Comparison of ENCODE assay signal across 1 cellular context in the genomic region with DNA sequence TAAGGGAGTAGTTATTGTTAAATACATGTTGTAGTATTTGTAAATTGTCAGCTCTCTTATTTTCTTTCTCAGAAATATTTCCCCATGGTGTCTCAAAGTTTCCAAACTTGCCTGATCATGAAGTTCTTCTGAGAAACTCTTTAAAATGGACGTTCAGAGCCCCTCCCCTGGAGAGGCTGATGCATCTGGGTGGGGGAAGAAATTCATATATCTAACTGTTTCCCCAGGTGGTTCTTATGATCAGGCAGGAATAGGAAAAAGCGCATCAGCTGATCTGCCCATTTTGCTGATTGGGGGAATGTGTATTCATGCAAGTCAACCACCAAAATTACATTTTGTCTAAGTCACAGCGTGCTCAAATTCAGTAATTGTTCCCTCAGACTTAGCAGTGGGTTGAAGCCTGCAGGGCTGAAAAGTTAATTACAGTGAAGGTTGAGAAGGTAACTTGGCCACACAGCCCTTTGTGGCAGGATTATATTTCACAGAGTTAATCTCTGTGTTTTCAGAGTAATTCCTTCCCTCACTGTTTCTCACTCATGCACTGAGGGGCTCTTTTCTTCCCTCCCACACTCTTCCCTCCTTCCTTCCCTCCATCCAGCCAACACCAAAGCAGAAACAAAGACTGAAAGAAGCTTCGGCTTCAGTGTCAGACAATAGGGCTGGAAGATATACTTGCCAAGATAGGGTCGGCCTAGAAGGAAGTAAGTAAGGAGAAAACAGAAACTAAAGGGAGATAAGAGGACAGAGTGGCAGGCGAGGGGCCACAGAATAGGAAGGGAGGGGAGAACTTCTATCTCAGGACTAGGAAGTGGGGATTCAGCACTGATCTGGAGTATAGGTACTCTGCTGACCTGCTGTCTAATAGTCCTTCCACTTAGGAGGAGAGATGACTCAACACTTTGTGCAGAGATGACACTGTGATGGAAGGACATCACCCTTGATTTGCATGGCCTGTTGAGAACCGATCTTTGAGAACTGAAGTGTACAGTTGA.
A peak's percentile ranks its signal among the peaks of the same experiment; 100 is the strongest.
TF ChIP-seq lines count a peak whose summit lies in the region.

No MANE protein-coding gene starts in this region.

TF ChIP-seq in K562, 482 proteins besides CTCF, POLR2A, EP300 and RAD21 (continued from another document and continues in another):
- peak; percentile 73 for TF ChIP-seq ARID1B (IDR thresholded peaks at IDR 0.05)
- peak; percentile 52; the same call in 1 of the 2 replicates for TF ChIP-seq HDAC2 (IDR thresholded peaks at IDR 0.05)
- no peak for TF ChIP-seq POLR2AphosphoS2 (IDR thresholded peaks at IDR 0.05; ENCODE audit: low read length)
- peak; percentile 33; the same call in 1 of the 2 replicates for TF ChIP-seq MTA2 (IDR thresholded peaks at IDR 0.05; ENCODE audit: low read depth)
- peak; percentile 96 for TF ChIP-seq MAFG (tag; conservative IDR thresholded peaks at IDR 0.05)
- TF ChIP-seq MBD2 (IDR thresholded peaks at IDR 0.05; ENCODE audit: borderline replicate concordance, low read depth): 0 out of 2 replicates have a peak, but pooled peaks have one; percentile 17
- peak in 1 of 2 experiments; percentile 65; a peak in 2 of 4 replicates for TF ChIP-seq HDAC1 (IDR thresholded peaks at IDR 0.05)
- TF ChIP-seq EHMT2 (IDR thresholded peaks at IDR 0.05): peak; percentile 55; the same call in 1 of the 2 replicates
- peak in 1 of 3 experiments; percentile 38 for TF ChIP-seq YY1 (IDR thresholded peaks at IDR 0.05; ENCODE audit: borderline replicate concordance in 1 of 3, control insufficient read depth in 1 of 3, extremely low read depth in 1 of 3, insufficient read depth in 3 of 3, insufficient read length in 1 of 3, insufficient replicate concordance in 2 of 3, low read depth in 1 of 3, low read length in 2 of 3)
- TF ChIP-seq, protein P1, sequence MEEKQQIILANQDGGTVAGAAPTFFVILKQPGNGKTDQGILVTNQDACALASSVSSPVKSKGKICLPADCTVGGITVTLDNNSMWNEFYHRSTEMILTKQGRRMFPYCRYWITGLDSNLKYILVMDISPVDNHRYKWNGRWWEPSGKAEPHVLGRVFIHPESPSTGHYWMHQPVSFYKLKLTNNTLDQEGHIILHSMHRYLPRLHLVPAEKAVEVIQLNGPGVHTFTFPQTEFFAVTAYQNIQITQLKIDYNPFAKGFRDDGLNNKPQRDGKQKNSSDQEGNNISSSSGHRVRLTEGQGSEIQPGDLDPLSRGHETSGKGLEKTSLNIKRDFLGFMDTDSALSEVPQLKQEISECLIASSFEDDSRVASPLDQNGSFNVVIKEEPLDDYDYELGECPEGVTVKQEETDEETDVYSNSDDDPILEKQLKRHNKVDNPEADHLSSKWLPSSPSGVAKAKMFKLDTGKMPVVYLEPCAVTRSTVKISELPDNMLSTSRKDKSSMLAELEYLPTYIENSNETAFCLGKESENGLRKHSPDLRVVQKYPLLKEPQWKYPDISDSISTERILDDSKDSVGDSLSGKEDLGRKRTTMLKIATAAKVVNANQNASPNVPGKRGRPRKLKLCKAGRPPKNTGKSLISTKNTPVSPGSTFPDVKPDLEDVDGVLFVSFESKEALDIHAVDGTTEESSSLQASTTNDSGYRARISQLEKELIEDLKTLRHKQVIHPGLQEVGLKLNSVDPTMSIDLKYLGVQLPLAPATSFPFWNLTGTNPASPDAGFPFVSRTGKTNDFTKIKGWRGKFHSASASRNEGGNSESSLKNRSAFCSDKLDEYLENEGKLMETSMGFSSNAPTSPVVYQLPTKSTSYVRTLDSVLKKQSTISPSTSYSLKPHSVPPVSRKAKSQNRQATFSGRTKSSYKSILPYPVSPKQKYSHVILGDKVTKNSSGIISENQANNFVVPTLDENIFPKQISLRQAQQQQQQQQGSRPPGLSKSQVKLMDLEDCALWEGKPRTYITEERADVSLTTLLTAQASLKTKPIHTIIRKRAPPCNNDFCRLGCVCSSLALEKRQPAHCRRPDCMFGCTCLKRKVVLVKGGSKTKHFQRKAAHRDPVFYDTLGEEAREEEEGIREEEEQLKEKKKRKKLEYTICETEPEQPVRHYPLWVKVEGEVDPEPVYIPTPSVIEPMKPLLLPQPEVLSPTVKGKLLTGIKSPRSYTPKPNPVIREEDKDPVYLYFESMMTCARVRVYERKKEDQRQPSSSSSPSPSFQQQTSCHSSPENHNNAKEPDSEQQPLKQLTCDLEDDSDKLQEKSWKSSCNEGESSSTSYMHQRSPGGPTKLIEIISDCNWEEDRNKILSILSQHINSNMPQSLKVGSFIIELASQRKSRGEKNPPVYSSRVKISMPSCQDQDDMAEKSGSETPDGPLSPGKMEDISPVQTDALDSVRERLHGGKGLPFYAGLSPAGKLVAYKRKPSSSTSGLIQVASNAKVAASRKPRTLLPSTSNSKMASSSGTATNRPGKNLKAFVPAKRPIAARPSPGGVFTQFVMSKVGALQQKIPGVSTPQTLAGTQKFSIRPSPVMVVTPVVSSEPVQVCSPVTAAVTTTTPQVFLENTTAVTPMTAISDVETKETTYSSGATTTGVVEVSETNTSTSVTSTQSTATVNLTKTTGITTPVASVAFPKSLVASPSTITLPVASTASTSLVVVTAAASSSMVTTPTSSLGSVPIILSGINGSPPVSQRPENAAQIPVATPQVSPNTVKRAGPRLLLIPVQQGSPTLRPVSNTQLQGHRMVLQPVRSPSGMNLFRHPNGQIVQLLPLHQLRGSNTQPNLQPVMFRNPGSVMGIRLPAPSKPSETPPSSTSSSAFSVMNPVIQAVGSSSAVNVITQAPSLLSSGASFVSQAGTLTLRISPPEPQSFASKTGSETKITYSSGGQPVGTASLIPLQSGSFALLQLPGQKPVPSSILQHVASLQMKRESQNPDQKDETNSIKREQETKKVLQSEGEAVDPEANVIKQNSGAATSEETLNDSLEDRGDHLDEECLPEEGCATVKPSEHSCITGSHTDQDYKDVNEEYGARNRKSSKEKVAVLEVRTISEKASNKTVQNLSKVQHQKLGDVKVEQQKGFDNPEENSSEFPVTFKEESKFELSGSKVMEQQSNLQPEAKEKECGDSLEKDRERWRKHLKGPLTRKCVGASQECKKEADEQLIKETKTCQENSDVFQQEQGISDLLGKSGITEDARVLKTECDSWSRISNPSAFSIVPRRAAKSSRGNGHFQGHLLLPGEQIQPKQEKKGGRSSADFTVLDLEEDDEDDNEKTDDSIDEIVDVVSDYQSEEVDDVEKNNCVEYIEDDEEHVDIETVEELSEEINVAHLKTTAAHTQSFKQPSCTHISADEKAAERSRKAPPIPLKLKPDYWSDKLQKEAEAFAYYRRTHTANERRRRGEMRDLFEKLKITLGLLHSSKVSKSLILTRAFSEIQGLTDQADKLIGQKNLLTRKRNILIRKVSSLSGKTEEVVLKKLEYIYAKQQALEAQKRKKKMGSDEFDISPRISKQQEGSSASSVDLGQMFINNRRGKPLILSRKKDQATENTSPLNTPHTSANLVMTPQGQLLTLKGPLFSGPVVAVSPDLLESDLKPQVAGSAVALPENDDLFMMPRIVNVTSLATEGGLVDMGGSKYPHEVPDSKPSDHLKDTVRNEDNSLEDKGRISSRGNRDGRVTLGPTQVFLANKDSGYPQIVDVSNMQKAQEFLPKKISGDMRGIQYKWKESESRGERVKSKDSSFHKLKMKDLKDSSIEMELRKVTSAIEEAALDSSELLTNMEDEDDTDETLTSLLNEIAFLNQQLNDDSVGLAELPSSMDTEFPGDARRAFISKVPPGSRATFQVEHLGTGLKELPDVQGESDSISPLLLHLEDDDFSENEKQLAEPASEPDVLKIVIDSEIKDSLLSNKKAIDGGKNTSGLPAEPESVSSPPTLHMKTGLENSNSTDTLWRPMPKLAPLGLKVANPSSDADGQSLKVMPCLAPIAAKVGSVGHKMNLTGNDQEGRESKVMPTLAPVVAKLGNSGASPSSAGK (IDR thresholded peaks at IDR 0.05): peak; percentile 18; the same call in 1 of the 2 replicates
- no peak for TF ChIP-seq BCL6 (CRISPR knock-in tag; IDR thresholded peaks at IDR 0.05)
- TF ChIP-seq ZEB2 (IDR thresholded peaks at IDR 0.05): peak; percentile 70
- peak; percentile 35 for TF ChIP-seq CCNT2 (IDR thresholded peaks at IDR 0.05; ENCODE audit: borderline replicate concordance, extremely low read depth, insufficient read length, low read depth, low read length)
- peak; percentile 84 for TF ChIP-seq BACH1 (tag; IDR thresholded peaks at IDR 0.05)
- no peak for TF ChIP-seq ZNF324 (CRISPR knock-in tag; IDR thresholded peaks at IDR 0.05)
- TF ChIP-seq GATA2 (CRISPR knock-in tag; IDR thresholded peaks at IDR 0.05): peak; percentile 27; the same call in 1 of the 2 replicates
- TF ChIP-seq EP400 (IDR thresholded peaks at IDR 0.05): 0 out of 2 replicates have a peak, but pooled peaks have one; percentile 15
- TF ChIP-seq MYC (IDR thresholded peaks at IDR 0.05; ENCODE audit: low read depth, low read length): no peak
- no peak for TF ChIP-seq MYC (CRISPR knock-in tag; IDR thresholded peaks at IDR 0.05; ENCODE audit: borderline replicate concordance, low read depth)
- TF ChIP-seq, protein P2, sequence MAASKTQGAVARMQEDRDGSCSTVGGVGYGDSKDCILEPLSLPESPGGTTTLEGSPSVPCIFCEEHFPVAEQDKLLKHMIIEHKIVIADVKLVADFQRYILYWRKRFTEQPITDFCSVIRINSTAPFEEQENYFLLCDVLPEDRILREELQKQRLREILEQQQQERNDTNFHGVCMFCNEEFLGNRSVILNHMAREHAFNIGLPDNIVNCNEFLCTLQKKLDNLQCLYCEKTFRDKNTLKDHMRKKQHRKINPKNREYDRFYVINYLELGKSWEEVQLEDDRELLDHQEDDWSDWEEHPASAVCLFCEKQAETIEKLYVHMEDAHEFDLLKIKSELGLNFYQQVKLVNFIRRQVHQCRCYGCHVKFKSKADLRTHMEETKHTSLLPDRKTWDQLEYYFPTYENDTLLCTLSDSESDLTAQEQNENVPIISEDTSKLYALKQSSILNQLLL (CRISPR knock-in tag; IDR thresholded peaks at IDR 0.05; ENCODE audit: borderline replicate concordance): no peak
- TF ChIP-seq NFE2L1 (tag; IDR thresholded peaks at IDR 0.05; ENCODE audit: borderline replicate concordance, low read depth): peak; percentile 84
- peak; percentile 85; the same call in 1 of the 2 replicates for TF ChIP-seq CTBP1 (IDR thresholded peaks at IDR 0.05; ENCODE audit: borderline replicate concordance)
- TF ChIP-seq, protein P3, sequence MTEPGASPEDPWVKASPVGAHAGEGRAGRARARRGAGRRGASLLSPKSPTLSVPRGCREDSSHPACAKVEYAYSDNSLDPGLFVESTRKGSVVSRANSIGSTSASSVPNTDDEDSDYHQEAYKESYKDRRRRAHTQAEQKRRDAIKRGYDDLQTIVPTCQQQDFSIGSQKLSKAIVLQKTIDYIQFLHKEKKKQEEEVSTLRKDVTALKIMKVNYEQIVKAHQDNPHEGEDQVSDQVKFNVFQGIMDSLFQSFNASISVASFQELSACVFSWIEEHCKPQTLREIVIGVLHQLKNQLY (CRISPR knock-in tag; conservative IDR thresholded peaks at IDR 0.05): no peak
- peak; percentile 94 for TF ChIP-seq ZBTB17 (CRISPR knock-in tag; IDR thresholded peaks at IDR 0.05)
- peak; percentile 52 for TF ChIP-seq RBBP5 (IDR thresholded peaks at IDR 0.05; ENCODE audit: borderline replicate concordance, insufficient read depth, low read length, poor library complexity, severe bottlenecking)
- TF ChIP-seq, protein P4, sequence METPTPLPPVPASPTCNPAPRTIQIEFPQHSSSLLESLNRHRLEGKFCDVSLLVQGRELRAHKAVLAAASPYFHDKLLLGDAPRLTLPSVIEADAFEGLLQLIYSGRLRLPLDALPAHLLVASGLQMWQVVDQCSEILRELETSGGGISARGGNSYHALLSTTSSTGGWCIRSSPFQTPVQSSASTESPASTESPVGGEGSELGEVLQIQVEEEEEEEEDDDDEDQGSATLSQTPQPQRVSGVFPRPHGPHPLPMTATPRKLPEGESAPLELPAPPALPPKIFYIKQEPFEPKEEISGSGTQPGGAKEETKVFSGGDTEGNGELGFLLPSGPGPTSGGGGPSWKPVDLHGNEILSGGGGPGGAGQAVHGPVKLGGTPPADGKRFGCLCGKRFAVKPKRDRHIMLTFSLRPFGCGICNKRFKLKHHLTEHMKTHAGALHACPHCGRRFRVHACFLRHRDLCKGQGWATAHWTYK (CRISPR knock-in tag; IDR thresholded peaks at IDR 0.05): peak; percentile 19; the same call in 1 of the 2 replicates
- peak; percentile 34; the same call in 1 of the 2 replicates for TF ChIP-seq PHF8 (IDR thresholded peaks at IDR 0.05; ENCODE audit: borderline replicate concordance, low read length)
- TF ChIP-seq SOX6 (IDR thresholded peaks at IDR 0.05): peak; percentile 93
- TF ChIP-seq TCF3 (CRISPR knock-in tag; IDR thresholded peaks at IDR 0.05): 0 out of 2 replicates have a peak, but pooled peaks have one; percentile 25
- peak in 1 of 2 experiments; percentile 61; a peak in 1 of 4 replicates for TF ChIP-seq FOXK2 (conservative IDR thresholded peaks at IDR 0.05 in 1 of 2, IDR thresholded peaks at IDR 0.05 in 1 of 2; ENCODE audit: low read depth in 2 of 2)
- no peak for TF ChIP-seq RBM17 (IDR thresholded peaks at IDR 0.05; ENCODE audit: borderline replicate concordance, low read depth, low read length)
- TF ChIP-seq, protein P5, sequence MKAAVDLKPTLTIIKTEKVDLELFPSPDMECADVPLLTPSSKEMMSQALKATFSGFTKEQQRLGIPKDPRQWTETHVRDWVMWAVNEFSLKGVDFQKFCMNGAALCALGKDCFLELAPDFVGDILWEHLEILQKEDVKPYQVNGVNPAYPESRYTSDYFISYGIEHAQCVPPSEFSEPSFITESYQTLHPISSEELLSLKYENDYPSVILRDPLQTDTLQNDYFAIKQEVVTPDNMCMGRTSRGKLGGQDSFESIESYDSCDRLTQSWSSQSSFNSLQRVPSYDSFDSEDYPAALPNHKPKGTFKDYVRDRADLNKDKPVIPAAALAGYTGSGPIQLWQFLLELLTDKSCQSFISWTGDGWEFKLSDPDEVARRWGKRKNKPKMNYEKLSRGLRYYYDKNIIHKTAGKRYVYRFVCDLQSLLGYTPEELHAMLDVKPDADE (conservative IDR thresholded peaks at IDR 0.05; ENCODE audit: control insufficient read depth, low read depth, low read length): no peak
- TF ChIP-seq, protein P6, sequence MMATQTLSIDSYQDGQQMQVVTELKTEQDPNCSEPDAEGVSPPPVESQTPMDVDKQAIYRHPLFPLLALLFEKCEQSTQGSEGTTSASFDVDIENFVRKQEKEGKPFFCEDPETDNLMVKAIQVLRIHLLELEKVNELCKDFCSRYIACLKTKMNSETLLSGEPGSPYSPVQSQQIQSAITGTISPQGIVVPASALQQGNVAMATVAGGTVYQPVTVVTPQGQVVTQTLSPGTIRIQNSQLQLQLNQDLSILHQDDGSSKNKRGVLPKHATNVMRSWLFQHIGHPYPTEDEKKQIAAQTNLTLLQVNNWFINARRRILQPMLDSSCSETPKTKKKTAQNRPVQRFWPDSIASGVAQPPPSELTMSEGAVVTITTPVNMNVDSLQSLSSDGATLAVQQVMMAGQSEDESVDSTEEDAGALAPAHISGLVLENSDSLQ (IDR thresholded peaks at IDR 0.05): peak; percentile 91
- TF ChIP-seq ATF1 (CRISPR knock-in tag; IDR thresholded peaks at IDR 0.05): no peak
- TF ChIP-seq ATF1 (tag; IDR thresholded peaks at IDR 0.05): 0 out of 2 replicates have a peak, but pooled peaks have one; percentile 13
- no peak for TF ChIP-seq NCOA6 (IDR thresholded peaks at IDR 0.05)
- no peak for TF ChIP-seq ZFPM2 (CRISPR knock-in tag; IDR thresholded peaks at IDR 0.05)
- no peak for TF ChIP-seq MCM5 (IDR thresholded peaks at IDR 0.05; ENCODE audit: low read depth)
